In genomic region chr17:56203430-56203829, GRCh38 we compare ENCODE assay signal across 1 cellular context.
TF ChIP-seq lines count a peak whose summit lies in the region.

No MANE protein-coding gene starts in this region.

TF ChIP-seq in GM23338, 12 proteins besides CTCF, POLR2A, EP300 and RAD21:
- TF ChIP-seq, protein P1, sequence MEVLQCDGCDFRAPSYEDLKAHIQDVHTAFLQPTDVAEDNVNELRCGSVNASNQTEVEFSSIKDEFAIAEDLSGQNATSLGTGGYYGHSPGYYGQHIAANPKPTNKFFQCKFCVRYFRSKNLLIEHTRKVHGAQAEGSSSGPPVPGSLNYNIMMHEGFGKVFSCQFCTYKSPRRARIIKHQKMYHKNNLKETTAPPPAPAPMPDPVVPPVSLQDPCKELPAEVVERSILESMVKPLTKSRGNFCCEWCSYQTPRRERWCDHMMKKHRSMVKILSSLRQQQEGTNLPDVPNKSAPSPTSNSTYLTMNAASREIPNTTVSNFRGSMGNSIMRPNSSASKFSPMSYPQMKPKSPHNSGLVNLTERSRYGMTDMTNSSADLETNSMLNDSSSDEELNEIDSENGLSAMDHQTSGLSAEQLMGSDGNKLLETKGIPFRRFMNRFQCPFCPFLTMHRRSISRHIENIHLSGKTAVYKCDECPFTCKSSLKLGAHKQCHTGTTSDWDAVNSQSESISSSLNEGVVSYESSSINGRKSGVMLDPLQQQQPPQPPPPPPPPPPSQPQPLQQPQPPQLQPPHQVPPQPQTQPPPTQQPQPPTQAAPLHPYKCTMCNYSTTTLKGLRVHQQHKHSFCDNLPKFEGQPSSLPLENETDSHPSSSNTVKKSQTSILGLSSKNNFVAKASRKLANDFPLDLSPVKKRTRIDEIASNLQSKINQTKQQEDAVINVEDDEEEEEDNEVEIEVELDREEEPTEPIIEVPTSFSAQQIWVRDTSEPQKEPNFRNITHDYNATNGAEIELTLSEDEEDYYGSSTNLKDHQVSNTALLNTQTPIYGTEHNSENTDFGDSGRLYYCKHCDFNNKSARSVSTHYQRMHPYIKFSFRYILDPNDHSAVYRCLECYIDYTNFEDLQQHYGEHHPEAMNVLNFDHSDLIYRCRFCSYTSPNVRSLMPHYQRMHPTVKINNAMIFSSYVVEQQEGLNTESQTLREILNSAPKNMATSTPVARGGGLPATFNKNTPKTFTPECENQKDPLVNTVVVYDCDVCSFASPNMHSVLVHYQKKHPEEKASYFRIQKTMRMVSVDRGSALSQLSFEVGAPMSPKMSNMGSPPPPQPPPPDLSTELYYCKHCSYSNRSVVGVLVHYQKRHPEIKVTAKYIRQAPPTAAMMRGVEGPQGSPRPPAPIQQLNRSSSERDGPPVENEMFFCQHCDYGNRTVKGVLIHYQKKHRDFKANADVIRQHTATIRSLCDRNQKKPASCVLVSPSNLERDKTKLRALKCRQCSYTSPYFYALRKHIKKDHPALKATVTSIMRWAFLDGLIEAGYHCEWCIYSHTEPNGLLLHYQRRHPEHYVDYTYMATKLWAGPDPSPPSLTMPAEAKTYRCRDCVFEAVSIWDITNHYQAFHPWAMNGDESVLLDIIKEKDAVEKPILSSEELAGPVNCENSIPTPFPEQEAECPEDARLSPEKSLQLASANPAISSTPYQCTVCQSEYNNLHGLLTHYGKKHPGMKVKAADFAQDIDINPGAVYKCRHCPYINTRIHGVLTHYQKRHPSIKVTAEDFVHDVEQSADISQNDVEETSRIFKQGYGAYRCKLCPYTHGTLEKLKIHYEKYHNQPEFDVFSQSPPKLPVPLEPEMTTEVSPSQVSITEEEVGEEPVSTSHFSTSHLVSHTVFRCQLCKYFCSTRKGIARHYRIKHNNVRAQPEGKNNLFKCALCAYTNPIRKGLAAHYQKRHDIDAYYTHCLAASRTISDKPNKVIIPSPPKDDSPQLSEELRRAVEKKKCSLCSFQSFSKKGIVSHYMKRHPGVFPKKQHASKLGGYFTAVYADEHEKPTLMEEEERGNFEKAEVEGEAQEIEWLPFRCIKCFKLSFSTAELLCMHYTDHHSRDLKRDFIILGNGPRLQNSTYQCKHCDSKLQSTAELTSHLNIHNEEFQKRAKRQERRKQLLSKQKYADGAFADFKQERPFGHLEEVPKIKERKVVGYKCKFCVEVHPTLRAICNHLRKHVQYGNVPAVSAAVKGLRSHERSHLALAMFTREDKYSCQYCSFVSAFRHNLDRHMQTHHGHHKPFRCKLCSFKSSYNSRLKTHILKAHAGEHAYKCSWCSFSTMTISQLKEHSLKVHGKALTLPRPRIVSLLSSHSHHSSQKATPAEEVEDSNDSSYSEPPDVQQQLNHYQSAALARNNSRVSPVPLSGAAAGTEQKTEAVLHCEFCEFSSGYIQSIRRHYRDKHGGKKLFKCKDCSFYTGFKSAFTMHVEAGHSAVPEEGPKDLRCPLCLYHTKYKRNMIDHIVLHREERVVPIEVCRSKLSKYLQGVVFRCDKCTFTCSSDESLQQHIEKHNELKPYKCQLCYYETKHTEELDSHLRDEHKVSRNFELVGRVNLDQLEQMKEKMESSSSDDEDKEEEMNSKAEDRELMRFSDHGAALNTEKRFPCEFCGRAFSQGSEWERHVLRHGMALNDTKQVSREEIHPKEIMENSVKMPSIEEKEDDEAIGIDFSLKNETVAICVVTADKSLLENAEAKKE (CRISPR knock-in tag; IDR thresholded peaks at IDR 0.05): no peak
- TF ChIP-seq JUNB (IDR thresholded peaks at IDR 0.05; ENCODE audit: unreplicated experiment): no peak
- TF ChIP-seq, protein P2, sequence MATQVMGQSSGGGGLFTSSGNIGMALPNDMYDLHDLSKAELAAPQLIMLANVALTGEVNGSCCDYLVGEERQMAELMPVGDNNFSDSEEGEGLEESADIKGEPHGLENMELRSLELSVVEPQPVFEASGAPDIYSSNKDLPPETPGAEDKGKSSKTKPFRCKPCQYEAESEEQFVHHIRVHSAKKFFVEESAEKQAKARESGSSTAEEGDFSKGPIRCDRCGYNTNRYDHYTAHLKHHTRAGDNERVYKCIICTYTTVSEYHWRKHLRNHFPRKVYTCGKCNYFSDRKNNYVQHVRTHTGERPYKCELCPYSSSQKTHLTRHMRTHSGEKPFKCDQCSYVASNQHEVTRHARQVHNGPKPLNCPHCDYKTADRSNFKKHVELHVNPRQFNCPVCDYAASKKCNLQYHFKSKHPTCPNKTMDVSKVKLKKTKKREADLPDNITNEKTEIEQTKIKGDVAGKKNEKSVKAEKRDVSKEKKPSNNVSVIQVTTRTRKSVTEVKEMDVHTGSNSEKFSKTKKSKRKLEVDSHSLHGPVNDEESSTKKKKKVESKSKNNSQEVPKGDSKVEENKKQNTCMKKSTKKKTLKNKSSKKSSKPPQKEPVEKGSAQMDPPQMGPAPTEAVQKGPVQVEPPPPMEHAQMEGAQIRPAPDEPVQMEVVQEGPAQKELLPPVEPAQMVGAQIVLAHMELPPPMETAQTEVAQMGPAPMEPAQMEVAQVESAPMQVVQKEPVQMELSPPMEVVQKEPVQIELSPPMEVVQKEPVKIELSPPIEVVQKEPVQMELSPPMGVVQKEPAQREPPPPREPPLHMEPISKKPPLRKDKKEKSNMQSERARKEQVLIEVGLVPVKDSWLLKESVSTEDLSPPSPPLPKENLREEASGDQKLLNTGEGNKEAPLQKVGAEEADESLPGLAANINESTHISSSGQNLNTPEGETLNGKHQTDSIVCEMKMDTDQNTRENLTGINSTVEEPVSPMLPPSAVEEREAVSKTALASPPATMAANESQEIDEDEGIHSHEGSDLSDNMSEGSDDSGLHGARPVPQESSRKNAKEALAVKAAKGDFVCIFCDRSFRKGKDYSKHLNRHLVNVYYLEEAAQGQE (IDR thresholded peaks at IDR 0.05; ENCODE audit: unreplicated experiment): no peak
- no peak for TF ChIP-seq ZNF331 (CRISPR knock-in tag; IDR thresholded peaks at IDR 0.05; ENCODE audit: low read depth)
- no peak for TF ChIP-seq CREB1 (CRISPR knock-in tag; IDR thresholded peaks at IDR 0.05; ENCODE audit: low read depth)
- no peak for TF ChIP-seq EZH2phosphoT487 (IDR thresholded peaks at IDR 0.05; ENCODE audit: unreplicated experiment)
- TF ChIP-seq STAT1 (IDR thresholded peaks at IDR 0.05; ENCODE audit: unreplicated experiment): no peak
- TF ChIP-seq ETS1 (IDR thresholded peaks at IDR 0.05): no peak
- TF ChIP-seq ZNF114 (CRISPR knock-in tag; IDR thresholded peaks at IDR 0.05): no peak
- no peak for TF ChIP-seq POLR2AphosphoS5 (IDR thresholded peaks at IDR 0.05; ENCODE audit: low read depth)
- no peak for TF ChIP-seq NANOG (IDR thresholded peaks at IDR 0.05; ENCODE audit: borderline replicate concordance)
- TF ChIP-seq EZH2 (IDR thresholded peaks at IDR 0.05; ENCODE audit: low read depth, unreplicated experiment): no peak
